In the genomic region with DNA sequence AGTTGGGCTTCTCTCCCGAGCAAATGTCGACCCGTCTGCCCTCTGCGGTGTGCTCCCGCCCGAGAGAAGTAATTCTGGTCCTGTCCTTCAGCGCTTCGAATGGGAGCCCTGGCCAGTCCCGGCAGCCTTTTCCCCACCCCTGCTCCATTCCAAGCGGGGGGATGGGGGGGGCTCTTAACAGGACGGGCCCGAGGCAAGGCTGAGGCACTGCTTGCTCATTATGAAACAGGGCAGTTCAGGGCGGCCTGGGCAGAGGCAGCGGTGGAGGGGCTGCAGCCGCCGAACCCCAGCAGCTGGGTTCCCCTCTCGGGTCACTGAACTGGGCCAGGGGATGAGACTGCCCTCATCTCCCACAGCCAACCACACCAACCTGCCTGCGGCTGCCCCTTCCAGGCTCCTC, we compare ENCODE assay signal across 1 cellular context.
TF ChIP-seq lines count a peak whose summit lies in the region.

No MANE protein-coding gene starts in this region.

TF ChIP-seq in liver, 16 proteins besides CTCF, POLR2A, EP300 and RAD21 (continued from another document):
- TF ChIP-seq, protein P1, sequence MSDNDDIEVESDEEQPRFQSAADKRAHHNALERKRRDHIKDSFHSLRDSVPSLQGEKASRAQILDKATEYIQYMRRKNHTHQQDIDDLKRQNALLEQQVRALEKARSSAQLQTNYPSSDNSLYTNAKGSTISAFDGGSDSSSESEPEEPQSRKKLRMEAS (IDR thresholded peaks at IDR 0.05): no peak
- TF ChIP-seq FOXA2 (IDR thresholded peaks at IDR 0.05): no peak
